In the genomic region with DNA sequence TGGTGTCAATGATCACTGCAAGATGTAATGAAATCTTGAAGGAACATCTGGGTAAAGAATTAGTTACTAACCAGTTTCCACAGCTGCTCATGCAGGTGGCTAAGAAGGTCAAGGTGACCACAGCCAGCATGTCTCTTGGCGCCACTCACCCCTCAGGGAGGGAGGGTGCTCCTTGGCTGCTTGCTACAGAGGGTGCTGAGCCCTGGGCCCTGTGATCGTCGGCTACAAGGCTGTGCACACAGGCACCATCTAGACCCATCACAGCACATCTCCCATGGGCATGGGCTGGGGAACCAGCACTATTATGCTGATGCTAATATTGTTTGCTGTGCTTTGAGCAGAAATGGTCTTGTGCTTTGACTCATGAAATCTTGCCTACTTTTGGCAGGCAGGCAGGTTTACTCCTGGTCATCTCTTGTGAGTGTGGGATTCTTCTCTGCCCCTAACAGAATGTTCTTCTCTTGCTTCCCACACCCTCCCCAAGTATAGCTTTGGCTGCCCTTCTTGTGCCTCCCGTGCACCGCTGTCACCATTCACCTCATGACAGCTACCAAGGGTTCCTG, we compare ENCODE assay signal across 12 cellular contexts.
DNase-seq lines count a peak whose midpoint lies in the region; ATAC-seq and FAIRE-seq lines count a peak whose summit lies in the region.
"Had no signal": no experiment of that assay in that cellular context is flagged by ENCODE, and none has a peak within 500 bp of the region (broad histone marks: within the 10 kb centered on the region; RNA-seq: fewer than 3 reads in every experiment).

No MANE protein-coding gene starts in this region.

- DNase-seq in pons (ENCODE audit: low spot score): peak; percentile 26
- DNase-seq in KG1 (lab: John Stamatoyannopoulos, UW): no peak
- DNase-seq in hepatic stellate cell (ENCODE audit: low spot score): no peak
- no peak for DNase-seq in RCC 7860 (ENCODE audit: low spot score)
- DNase-seq: effector CD8-positive, alpha-beta T cell; NCI-H2029 treated with DMSO at 0.1 percent for 48 hours; small intestine had no signal

- H3K27ac ChIP-seq in cingulate gyrus (ENCODE audit: low read depth, low read length): peak overlapping the region; percentile 4
- H3K27ac ChIP-seq: BLaER1 had no signal

- ATAC-seq in GM19025 (IDR thresholded peaks at IDR 0.05; ENCODE audit: low read depth, unreplicated experiment) (peak; percentile 43), HG03064 (IDR thresholded peaks at IDR 0.05; ENCODE audit: low read depth, unreplicated experiment) (peak; percentile 55), GM19023 (IDR thresholded peaks at IDR 0.05; ENCODE audit: unreplicated experiment) (no peak)

- no peak for FAIRE-seq in RCC 7860 (lab: Jason Lieb, UNC)
- FAIRE-seq: small intestine had no signal
